In the genomic region with DNA sequence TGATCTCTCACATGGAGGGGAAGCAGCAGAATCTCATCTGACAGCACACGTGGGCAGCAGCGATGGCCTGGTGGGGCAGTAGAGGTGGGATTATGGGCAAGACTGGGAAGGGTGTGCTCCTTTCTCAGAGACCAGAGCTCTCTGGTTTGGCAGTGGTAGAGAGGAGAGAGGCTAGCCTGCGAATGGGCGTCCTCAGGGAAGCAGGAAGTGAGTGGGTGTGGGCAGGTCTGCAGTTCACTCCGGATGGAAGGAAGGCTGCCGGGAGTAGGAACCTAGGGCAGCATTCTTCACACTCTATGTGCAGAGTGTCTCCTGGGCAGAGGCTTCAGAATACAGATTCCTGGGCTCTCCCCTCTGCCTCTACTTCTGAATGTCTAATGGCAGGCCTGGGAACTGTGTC, we compare ENCODE assay signal across 16 cellular contexts.
A peak's percentile ranks its signal among the peaks of the same experiment; 100 is the strongest.
DNase-seq lines count a peak whose midpoint lies in the region; ATAC-seq and TF ChIP-seq lines count a peak whose summit lies in the region.
"Had no signal": no experiment of that assay in that cellular context is flagged by ENCODE, and none has a peak within 500 bp of the region (broad histone marks: within the 10 kb centered on the region; RNA-seq: fewer than 3 reads in every experiment).

No MANE protein-coding gene starts in this region.

- H2AFZ ChIP-seq in osteoblast (ENCODE audit: low read length) (peak overlapping the region; percentile 52), MM.1S (ENCODE audit: low read length) (no peak overlapping the region)

- TF ChIP-seq CTCF in AG04450 (IDR thresholded peaks at IDR 0.05; ENCODE audit: low read depth, low read length) (no peak), RWPE1 (conservative IDR thresholded peaks at IDR 0.05; ENCODE audit: low read depth) (no peak), osteoblast (IDR thresholded peaks at IDR 0.05; ENCODE audit: extremely low read depth, low read depth, low read length) (no peak), MM.1S (IDR thresholded peaks at IDR 0.05; ENCODE audit: low read length) (no peak)
- no peak for TF ChIP-seq CTCF in CD8-positive, alpha-beta T cell (IDR thresholded peaks at IDR 0.05)

- H3K36me3 ChIP-seq in osteoblast (ENCODE audit: insufficient read depth, low read length) (no peaks in the 10 kb centered on the region), MM.1S (replicated peaks; ENCODE audit: insufficient read depth, low read length) (no peaks in the 10 kb centered on the region)
- no peaks in the 10 kb centered on the region for H3K36me3 ChIP-seq in CD8-positive, alpha-beta T cell (ENCODE audit: insufficient read depth, low read length)

- no peaks in the 10 kb centered on the region for H3K9me2 ChIP-seq in MM.1S (replicated peaks; ENCODE audit: insufficient read depth, low read length)

- H3K27ac ChIP-seq in AG04450 (ENCODE audit: low read depth, low read length), result peak overlapping the region; percentile 66
- H3K27ac ChIP-seq in RWPE1, result peak overlapping the region; percentile 99
- peak overlapping the region; percentile 78 for H3K27ac ChIP-seq in osteoblast (ENCODE audit: low read depth, low read length)
- H3K27ac ChIP-seq in CD8-positive, alpha-beta T cell (ENCODE audit: low read depth, low read length), result no peak overlapping the region
- no peak overlapping the region for H3K27ac ChIP-seq in MM.1S (ENCODE audit: low read length)

- H3K9me3 ChIP-seq in AG04450 (ENCODE audit: control insufficient read depth, insufficient read depth, low read length) (no peaks in the 10 kb centered on the region), osteoblast (ENCODE audit: low read depth, low read length) (no peaks in the 10 kb centered on the region), MM.1S (replicated peaks; ENCODE audit: insufficient read depth, low read length) (no peaks in the 10 kb centered on the region)
- no peaks in the 10 kb centered on the region for H3K9me3 ChIP-seq in CD8-positive, alpha-beta T cell (ENCODE audit: low read length)

- H3K27me3 ChIP-seq in AG04450 (ENCODE audit: control insufficient read depth, insufficient read depth, low read length) (no peaks in the 10 kb centered on the region), osteoblast (ENCODE audit: insufficient read depth, low read length) (no peaks in the 10 kb centered on the region), MM.1S (replicated peaks; ENCODE audit: insufficient read depth, low read length) (no peaks in the 10 kb centered on the region)
- H3K27me3 ChIP-seq in CD8-positive, alpha-beta T cell (ENCODE audit: insufficient read depth, low read length), result no peaks in the 10 kb centered on the region

- peak overlapping the region in 5 of 6 donors; percentile 26 to 69 (median 53) for H3K27ac Mint-ChIP-seq in immature natural killer cell
- no peak overlapping the region for H3K27ac Mint-ChIP-seq in CD8-positive, alpha-beta T cell
- H3K27ac Mint-ChIP-seq: B cell had no signal

- H3K4me2 ChIP-seq in osteoblast (ENCODE audit: insufficient read depth, low read length) (no peak overlapping the region), MM.1S (ENCODE audit: low read depth, low read length) (no peak overlapping the region)

- H3K4me1 ChIP-seq in osteoblast (ENCODE audit: insufficient read depth, low read length), result peaks cover 25% of the 10 kb centered on the region
- no peaks in the 10 kb centered on the region for H3K4me1 ChIP-seq in CD8-positive, alpha-beta T cell (ENCODE audit: insufficient read depth, low read length)
- no peaks in the 10 kb centered on the region for H3K4me1 ChIP-seq in MM.1S (ENCODE audit: low read length)

- no peak for DNase-seq in AG04450 (ENCODE audit: low read depth, low spot score)
- DNase-seq in RWPE1 (ENCODE audit: low spot score), result no peak
- DNase-seq in immature natural killer cell, result no peak
- DNase-seq in osteoblast (ENCODE audit: insufficient read length, low spot score, missing footprints), result peak; percentile 17
- DNase-seq in CD8-positive, alpha-beta T cell, result no peak
- DNase-seq in GM19240 (ENCODE audit: insufficient read length, low spot score), result no peak
- no peak for DNase-seq in MM.1S
- no peak for DNase-seq in DMS153 treated with DMSO at 0.1 percent for 48 hours (lab: John Stamatoyannopoulos, UW; ENCODE audit: unreplicated experiment)
- DNase-seq: CD4-positive, CD25-positive, alpha-beta regulatory T cell; DMS53; H7; NCI-H1417; NCI-H1930; NCI-H446 treated with DMSO at 0.1 percent for 48 hours; NK-92 treated with Interleukin-12 subunit alpha and Interleukin-12 subunit beta, amount 100 ng/mL, for 24 hours had no signal

- no peak for ATAC-seq in CD8-positive, alpha-beta T cell

- H3F3A ChIP-seq in MM.1S (ENCODE audit: insufficient read depth, low read length), result no peaks in the 10 kb centered on the region

- intact Hi-C loops in CD8-positive, alpha-beta T cell (cut with DNase I, micrococcal nuclease), result no loop called here

- H3K27me3 Mint-ChIP-seq in immature natural killer cell (ENCODE audit: low read depth in 3 of 3), result peaks cover 1 to 2% (median 2%) of the 10 kb centered on the region in 3 donors
- H3K27me3 Mint-ChIP-seq in CD8-positive, alpha-beta T cell (ENCODE audit: low read depth), result no peaks in the 10 kb centered on the region
- H3K27me3 Mint-ChIP-seq: CD4-positive, CD25-positive, alpha-beta regulatory T cell had no signal

- H3K4me3 ChIP-seq in AG04450 (ENCODE audit: low read depth, low read length) (no peak overlapping the region), osteoblast (ENCODE audit: insufficient read depth, low read length) (no peak overlapping the region), MM.1S (ENCODE audit: low read length) (no peak overlapping the region)
- H3K4me3 ChIP-seq in CD8-positive, alpha-beta T cell (ENCODE audit: low read depth, low read length), result no peak overlapping the region

- CTCF ChIA-PET in AG04450 (lab: Charles Lee), result interaction anchor here (1.2 kb wide), 1 partner anchor 25 kb away, joined by 3 read pairs; no protein-coding TSS in a partner anchor
- CTCF ChIA-PET in RWPE1 (lab: Yijun Ruan, JAX), result no interaction called here
- CTCF ChIA-PET in CD8-positive, alpha-beta T cell (lab: Charles Lee), result no interaction called here

- peak overlapping the region; percentile 12 to 53 (median 20) for H3K4me3 Mint-ChIP-seq in immature natural killer cell
- no peak overlapping the region for H3K4me3 Mint-ChIP-seq in CD8-positive, alpha-beta T cell
- H3K4me3 Mint-ChIP-seq: B cell; CD4-positive, CD25-positive, alpha-beta regulatory T cell had no signal

- POLR2A ChIA-PET in AG04450 (lab: Yijun Ruan, JAX), result no interaction called here
- POLR2A ChIA-PET in RWPE1 (lab: Yijun Ruan, JAX; ENCODE audit: low non-redundant PET), result no interaction called here
- POLR2A ChIA-PET in CD8-positive, alpha-beta T cell (lab: Charles Lee), result no interaction called here

- H3K9ac ChIP-seq in MM.1S (ENCODE audit: low read length), result no peak overlapping the region

- peaks cover 0 to 10% (median 0%) of the 10 kb centered on the region in 6 donors for H3K9me3 Mint-ChIP-seq in immature natural killer cell
- H3K9me3 Mint-ChIP-seq in CD8-positive, alpha-beta T cell, result no peaks in the 10 kb centered on the region

- H3K36me3 Mint-ChIP-seq in immature natural killer cell, result peaks cover 0 to 8% (median 3%) of the 10 kb centered on the region in 3 donors
- no peaks in the 10 kb centered on the region for H3K36me3 Mint-ChIP-seq in CD8-positive, alpha-beta T cell
- H3K36me3 Mint-ChIP-seq: CD4-positive, CD25-positive, alpha-beta regulatory T cell had no signal

- H4K20me1 ChIP-seq in osteoblast (ENCODE audit: insufficient read depth, low read length), result no peaks in the 10 kb centered on the region
- H4K20me1 ChIP-seq in MM.1S (ENCODE audit: insufficient read depth, low read length), result no peaks in the 10 kb centered on the region

- H3K79me2 ChIP-seq in osteoblast (ENCODE audit: insufficient read depth, low read length) (no peaks in the 10 kb centered on the region), MM.1S (ENCODE audit: low read length) (no peaks in the 10 kb centered on the region)

- peaks cover 43 to 64% of the 10 kb centered on the region in 2 donors for H3K4me1 Mint-ChIP-seq in immature natural killer cell
- H3K4me1 Mint-ChIP-seq in CD8-positive, alpha-beta T cell (ENCODE audit: low read depth), result no peaks in the 10 kb centered on the region
- H3K4me1 Mint-ChIP-seq: B cell; CD4-positive, CD25-positive, alpha-beta regulatory T cell had no signal

Comparison
In these comparisons a context has a peak if more than half of its experiments do, and no peak if none do; other contexts are left out.
1. H3K27ac ChIP-seq: peak in AG04450 (single experiment), RWPE1 (single experiment) and osteoblast (single experiment); none in CD8-positive, alpha-beta T cell (single experiment) and MM.1S (single experiment).